ENCODE assay signal across 25 cellular contexts in genomic region chr21:42851812-42852665, GRCh38.
"Had no signal": no experiment of that assay in that cellular context is flagged by ENCODE, and none has a peak within 500 bp of the region (broad histone marks: within the 10 kb centered on the region; RNA-seq: fewer than 3 reads in every experiment).

No MANE protein-coding gene starts in this region.

- H3K4me1 Mint-ChIP-seq: neural progenitor cell had no signal

- H3K27me3 ChIP-seq: breast epithelium, hepatocyte, left lung, neural progenitor cell, sigmoid colon, transverse colon, uterus had no signal

- H3K79me2 ChIP-seq: hepatocyte had no signal

- H3K4me2 ChIP-seq: hepatocyte, neural progenitor cell, smooth muscle cell had no signal

- H3K4me3 ChIP-seq: breast epithelium, hepatocyte, left lung, lung, neural progenitor cell, sigmoid colon, smooth muscle cell, transverse colon, uterus had no signal

- H3K27ac Mint-ChIP-seq: activated naive CD8-positive, alpha-beta T cell; immature natural killer cell; neural progenitor cell; stimulated activated memory B cell treated with anti-CD40 and anti-IgM and Interleukin-4, amounts not matched to agents 10 μg/mL and 1 μg/mL and 100 μg/mL, for 72 hours had no signal

- H3K9me3 ChIP-seq: breast epithelium, left lung, sigmoid colon, transverse colon, uterus had no signal

- DNase-seq: activated CD4-positive, alpha-beta T cell treated with anti-CD3 and anti-CD28 coated beads for 4 hours; activated CD4-positive, alpha-beta T cell treated with anti-CD3 and anti-CD28 coated beads, Interleukin-2, amount 50 U/mL, for 48 hours; activated CD4-positive, CD25-positive, alpha-beta regulatory T cell; activated gamma-delta T cell treated with Interleukin-2 at 50 U/mL for 16 hours; amniotic stem cell; effector memory CD4-positive, alpha-beta T cell; foreskin melanocyte; immature natural killer cell; naive thymus-derived CD4-positive, alpha-beta T cell; sigmoid colon; stimulated activated CD4-positive, alpha-beta T cell treated with anti-CD3 and anti-CD28 coated beads, Interleukin-15, amount 100 ng/mL, for 24 hours; transverse colon; uterus had no signal

- H3K27me3 Mint-ChIP-seq: activated naive CD8-positive, alpha-beta T cell; central memory CD8-positive, alpha-beta T cell; naive thymus-derived CD4-positive, alpha-beta T cell; stimulated activated memory B cell treated with anti-CD40 and anti-IgM and Interleukin-4, amounts not matched to agents 10 μg/mL and 1 μg/mL and 100 μg/mL, for 72 hours had no signal

- ATAC-seq: left lung; naive thymus-derived CD4-positive, alpha-beta T cell; stimulated activated memory B cell treated with anti-CD40 and anti-IgM and Interleukin-4, amounts not matched to agents 10 μg/mL and 1 μg/mL and 100 μg/mL, for 72 hours had no signal

- H3K9ac ChIP-seq: neural progenitor cell had no signal

- H3K4me3 Mint-ChIP-seq: activated naive CD8-positive, alpha-beta T cell; central memory CD8-positive, alpha-beta T cell; immature natural killer cell; naive thymus-derived CD4-positive, alpha-beta T cell; neural progenitor cell; stimulated activated memory B cell treated with anti-CD40 and anti-IgM and Interleukin-4, amounts not matched to agents 10 μg/mL and 1 μg/mL and 100 μg/mL, for 72 hours had no signal

- H2AFZ ChIP-seq: hepatocyte, neural progenitor cell had no signal

- H3K4me1 ChIP-seq: breast epithelium, left lung, neural progenitor cell, sigmoid colon, transverse colon, uterus had no signal

- H3K27ac ChIP-seq: breast epithelium, hepatocyte, left lung, neural progenitor cell, sigmoid colon, transverse colon, uterus had no signal

- H3K9me3 Mint-ChIP-seq: immature natural killer cell; naive thymus-derived CD4-positive, alpha-beta T cell; neural progenitor cell had no signal

- FAIRE-seq: colon, endothelial cell of umbilical vein, TTC549 had no signal

- H3K36me3 ChIP-seq: breast epithelium, neural progenitor cell, uterus had no signal
